17 cellular contexts compared by ENCODE assay signal in the genomic region with DNA sequence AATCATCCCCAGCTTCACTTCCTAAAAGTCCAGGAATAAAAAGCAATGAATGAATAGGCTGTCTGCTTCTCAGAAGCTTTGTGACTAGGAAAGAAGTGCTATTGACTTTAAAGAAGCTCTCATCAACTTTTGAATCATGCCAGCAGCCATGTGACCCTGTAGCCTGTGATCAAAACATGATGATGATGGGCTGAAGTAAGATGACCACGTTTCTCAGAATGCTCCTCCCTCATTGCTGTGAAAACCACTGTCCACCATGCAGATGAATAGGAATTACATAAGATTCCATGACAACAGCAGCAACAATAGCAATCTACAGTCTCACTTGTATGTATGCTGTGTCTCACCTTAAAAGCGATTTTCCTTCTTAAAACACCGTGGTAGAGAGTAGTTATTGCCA.
DNase-seq lines count a peak whose midpoint lies in the region; ATAC-seq and TF ChIP-seq lines count a peak whose summit lies in the region.
"Had no signal": no experiment of that assay in that cellular context is flagged by ENCODE, and none has a peak within 500 bp of the region (broad histone marks: within the 10 kb centered on the region; RNA-seq: fewer than 3 reads in every experiment).

No MANE protein-coding gene starts in this region.

- H2AFZ ChIP-seq in PC-3 (ENCODE audit: low read length), result no peak overlapping the region; the same call in 1 of the 2 replicates

- no peaks in the 10 kb centered on the region for H3K9me3 Mint-ChIP-seq in dendritic cell treated with granulocyte-macrophage colony-stimulating factor and Interleukin-4, amounts not matched to agents 40 ng/mL and 50 ng/mL, for 4 days
- no peaks in the 10 kb centered on the region for H3K9me3 Mint-ChIP-seq in activated CD8-positive, alpha-beta T cell treated with anti-CD3 and anti-CD28 coated beads for 36 hours
- H3K9me3 Mint-ChIP-seq: activated naive CD4-positive, alpha-beta T cell treated with anti-CD3 and anti-CD28 coated beads, Interleukin-2, amount 10 ng/mL, durations not matched to agents 7 days and 5 days; T-cell had no signal

- H4K20me1 ChIP-seq in PC-3 (ENCODE audit: low read length), result no peaks in the 10 kb centered on the region

- CTCF ChIA-PET in PC-3 (lab: Charles Lee), result no interaction called here
- CTCF ChIA-PET in activated CD8-positive, alpha-beta T cell treated with anti-CD3 and anti-CD28 coated beads for 36 hours (lab: Charles Lee), result interaction anchor here (0.8 to 1.0 kb wide), 2 partner anchors 29 to 228 kb away, joined by 3 read pairs; no protein-coding TSS in a partner anchor

- H3K79me2 ChIP-seq in PC-3 (ENCODE audit: low read length), result no peaks in the 10 kb centered on the region

- H3K27ac ChIP-seq in PC-3 (ENCODE audit: low read length) (peak overlapping the region; percentile 47), neutrophil (peak overlapping the region; percentile 6), Peyer's patch (no peak overlapping the region)
- H3K27ac ChIP-seq: cardiac muscle cell, RWPE1, suprapubic skin, VCaP had no signal

- peak overlapping the region; percentile 81 for H3K27ac Mint-ChIP-seq in dendritic cell treated with granulocyte-macrophage colony-stimulating factor and Interleukin-4, amounts not matched to agents 40 ng/mL and 50 ng/mL, for 4 days
- no peak overlapping the region for H3K27ac Mint-ChIP-seq in activated CD8-positive, alpha-beta T cell treated with anti-CD3 and anti-CD28 coated beads for 36 hours
- H3K27ac Mint-ChIP-seq: activated naive CD4-positive, alpha-beta T cell treated with anti-CD3 and anti-CD28 coated beads, Interleukin-2, amount 10 ng/mL, durations not matched to agents 7 days and 5 days; T-cell had no signal

- ATAC-seq in PC-3, result no peak
- no peak for ATAC-seq in activated CD8-positive, alpha-beta T cell treated with anti-CD3 and anti-CD28 coated beads for 36 hours
- no peak for ATAC-seq in GM18870 (IDR thresholded peaks at IDR 0.05; ENCODE audit: unreplicated experiment)
- no peak for ATAC-seq in GM21737 (IDR thresholded peaks at IDR 0.05; ENCODE audit: unreplicated experiment)
- ATAC-seq: T-cell had no signal

- H3K9me2 ChIP-seq in PC-3 (replicated peaks; ENCODE audit: low read length), result no peaks in the 10 kb centered on the region

- peaks cover 58% of the 10 kb centered on the region for H3K4me1 ChIP-seq in PC-3 (ENCODE audit: insufficient read depth, low read length)
- H3K4me1 ChIP-seq in neutrophil (ENCODE audit: control insufficient read depth in 1 of 2, insufficient read depth in 1 of 2, low read depth in 1 of 2, low read length in 1 of 2), result no peaks in the 10 kb centered on the region
- H3K4me1 ChIP-seq in Peyer's patch, result peaks cover 0 to 3% (median 0%) of the 10 kb centered on the region in 4 donors

- POLR2A ChIA-PET in PC-3 (lab: Charles Lee; ENCODE audit: unreplicated experiment), result interaction anchor here (0.8 to 1.2 kb wide), 3 partner anchors 19 to 77 kb away, joined by 3 to 5 read pairs (median 3); no protein-coding TSS in a partner anchor
- POLR2A ChIA-PET in activated CD8-positive, alpha-beta T cell treated with anti-CD3 and anti-CD28 coated beads for 36 hours (lab: Charles Lee), result interaction anchor here (0.8 kb wide), 1 partner anchor 10 kb away, joined by 3 read pairs; no protein-coding TSS in a partner anchor

- no peaks in the 10 kb centered on the region for H3K27me3 Mint-ChIP-seq in dendritic cell treated with granulocyte-macrophage colony-stimulating factor and Interleukin-4, amounts not matched to agents 40 ng/mL and 50 ng/mL, for 4 days
- H3K27me3 Mint-ChIP-seq in activated CD8-positive, alpha-beta T cell treated with anti-CD3 and anti-CD28 coated beads for 36 hours, result peaks cover 4% of the 10 kb centered on the region

- TF ChIP-seq POLR2A in Peyer's patch (IDR thresholded peaks at IDR 0.05), result no peak

- H3K27me3 ChIP-seq in PC-3 (ENCODE audit: low read length) (no peaks in the 10 kb centered on the region), neutrophil (peaks cover 6% of the 10 kb centered on the region), Peyer's patch (no peaks in the 10 kb centered on the region)
- H3K27me3 ChIP-seq: cardiac muscle cell, suprapubic skin had no signal

- peak overlapping the region; percentile 66 for H3K4me2 ChIP-seq in PC-3 (ENCODE audit: low read length)

- intact Hi-C loops in PC-3 (cut with micrococcal nuclease), result loop anchor here (1.0 to 10.0 kb wide), 8 partner anchors 20 to 432 kb away; a partner anchor contains a TSS
- intact Hi-C loops in dendritic cell treated with granulocyte-macrophage colony-stimulating factor and Interleukin-4, amounts not matched to agents 40 ng/mL and 50 ng/mL, for 4 days (cut with micrococcal nuclease), result loop anchor here (5.0 kb wide), 1 partner anchor 42 kb away; no protein-coding TSS in a partner anchor
- intact Hi-C loops in activated CD8-positive, alpha-beta T cell treated with anti-CD3 and anti-CD28 coated beads for 36 hours (cut with micrococcal nuclease), result no loop called here

- H3F3A ChIP-seq in PC-3 (ENCODE audit: low read length, unreplicated experiment), result no peaks in the 10 kb centered on the region

- no peak overlapping the region for H3K4me3 Mint-ChIP-seq in dendritic cell treated with granulocyte-macrophage colony-stimulating factor and Interleukin-4, amounts not matched to agents 40 ng/mL and 50 ng/mL, for 4 days
- H3K4me3 Mint-ChIP-seq in activated CD8-positive, alpha-beta T cell treated with anti-CD3 and anti-CD28 coated beads for 36 hours, result no peak overlapping the region
- H3K4me3 Mint-ChIP-seq: activated naive CD4-positive, alpha-beta T cell treated with anti-CD3 and anti-CD28 coated beads, Interleukin-2, amount 10 ng/mL, durations not matched to agents 7 days and 5 days; T-cell had no signal

- peaks cover 45% of the 10 kb centered on the region for H3K4me1 Mint-ChIP-seq in dendritic cell treated with granulocyte-macrophage colony-stimulating factor and Interleukin-4, amounts not matched to agents 40 ng/mL and 50 ng/mL, for 4 days (ENCODE audit: low read depth)
- no peaks in the 10 kb centered on the region for H3K4me1 Mint-ChIP-seq in activated CD8-positive, alpha-beta T cell treated with anti-CD3 and anti-CD28 coated beads for 36 hours (ENCODE audit: low read depth)
- H3K4me1 Mint-ChIP-seq: T-cell had no signal

- H3K36me3 Mint-ChIP-seq in dendritic cell treated with granulocyte-macrophage colony-stimulating factor and Interleukin-4, amounts not matched to agents 40 ng/mL and 50 ng/mL, for 4 days (ENCODE audit: low read depth), result peaks cover 44% of the 10 kb centered on the region
- no peaks in the 10 kb centered on the region for H3K36me3 Mint-ChIP-seq in activated CD8-positive, alpha-beta T cell treated with anti-CD3 and anti-CD28 coated beads for 36 hours (ENCODE audit: low read depth)
- H3K36me3 Mint-ChIP-seq: activated naive CD4-positive, alpha-beta T cell treated with anti-CD3 and anti-CD28 coated beads, Interleukin-2, amount 10 ng/mL, durations not matched to agents 7 days and 5 days; T-cell had no signal

- no TSS peak for BruUV-seq in PC-3 (replicated peaks; lab: Mats Ljungman, UMichigan)

- H3K9me3 ChIP-seq in PC-3 (ENCODE audit: low read length) (no peaks in the 10 kb centered on the region), neutrophil (no peaks in the 10 kb centered on the region), Peyer's patch (no peaks in the 10 kb centered on the region)
- H3K9me3 ChIP-seq: suprapubic skin had no signal

- no peak for TF ChIP-seq CTCF in PC-3 (conservative IDR thresholded peaks at IDR 0.05; ENCODE audit: low read depth, low read length)
- TF ChIP-seq CTCF in neutrophil (IDR thresholded peaks at IDR 0.05), result no peak
- TF ChIP-seq CTCF in activated CD8-positive, alpha-beta T cell treated with anti-CD3 and anti-CD28 coated beads for 36 hours (IDR thresholded peaks at IDR 0.05), result no peak
- no peak for TF ChIP-seq CTCF in Peyer's patch (IDR thresholded peaks at IDR 0.05)

- H3K4me3 ChIP-seq in PC-3 (ENCODE audit: low read length) (peak overlapping the region; percentile 29; the same call in 1 of the 2 replicates), neutrophil (ENCODE audit: low read depth in 1 of 2, low read length in 1 of 2) (no peak overlapping the region), Peyer's patch (no peak overlapping the region)
- H3K4me3 ChIP-seq: cardiac muscle cell, suprapubic skin had no signal

- H3K36me3 ChIP-seq in PC-3 (ENCODE audit: low read depth, low read length) (no peaks in the 10 kb centered on the region), neutrophil (peaks cover 51% of the 10 kb centered on the region), Peyer's patch (no peaks in the 10 kb centered on the region)
- H3K36me3 ChIP-seq: cardiac muscle cell, suprapubic skin had no signal

- DNase-seq in EH (ENCODE audit: low read depth), result peak; percentile 7
- DNase-seq in PC-3, result no peak
- no peak for DNase-seq in activated CD8-positive, alpha-beta T cell treated with anti-CD3 and anti-CD28 coated beads for 36 hours
- no peak for DNase-seq in Peyer's patch
- DNase-seq: activated CD4-positive, alpha-beta T cell treated with anti-CD3 and anti-CD28 coated beads, Interleukin-2, amount 50 U/mL, for 4 hours; activated naive CD4-positive, alpha-beta T cell treated with anti-CD3 and anti-CD28 coated beads, Interleukin-2, amount 10 ng/mL, durations not matched to agents 7 days and 5 days; NCI-H2029 treated with DMSO at 0.1 percent for 48 hours; stimulated activated CD4-positive, alpha-beta T cell treated with anti-CD3 and anti-CD28 coated beads, Interleukin-2, amount 100 ng/mL, for 48 hours; T-cell had no signal

- H3K9ac ChIP-seq in PC-3 (ENCODE audit: low read length), result no peak overlapping the region

Comparison
In these comparisons a context has a peak if more than half of its experiments do, and no peak if none do; other contexts are left out.
1. H3K27ac ChIP-seq: peak in PC-3 (single experiment) and neutrophil (single experiment); none in Peyer's patch (0 of 4).